1 cellular context compared by ENCODE assay signal in the genomic region with DNA sequence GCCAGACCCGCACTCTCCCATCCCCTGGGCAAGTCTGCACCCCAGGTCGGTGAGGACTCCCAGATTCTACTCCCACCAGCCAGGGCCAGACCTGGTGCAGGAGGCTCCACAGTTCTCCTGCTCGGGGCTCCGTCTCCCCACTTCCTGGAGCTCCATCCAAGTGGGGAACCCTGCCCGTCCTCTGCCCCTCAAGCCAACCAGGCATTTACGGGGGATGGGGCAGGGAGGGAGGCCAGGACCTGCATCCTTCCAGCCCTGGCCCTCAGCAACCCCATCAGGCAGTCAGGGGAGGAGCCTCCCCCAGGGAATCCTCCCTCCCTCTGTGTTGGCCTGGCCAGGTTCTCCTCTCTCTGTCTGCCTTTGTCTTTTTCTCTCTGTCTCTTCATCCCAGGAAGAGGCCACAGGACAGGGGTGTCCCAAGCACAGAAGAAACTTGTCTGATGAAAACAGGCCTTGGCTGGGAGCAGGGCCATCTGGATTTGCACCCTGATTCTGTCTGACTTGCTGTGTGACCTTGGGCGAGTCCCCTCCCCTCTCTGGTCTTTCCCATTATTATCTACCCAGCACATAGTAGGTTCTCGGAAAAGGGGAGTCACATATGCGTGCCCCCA.
A peak's percentile ranks its signal among the peaks of the same experiment; 100 is the strongest.
TF ChIP-seq lines count a peak whose summit lies in the region.

No MANE protein-coding gene starts in this region.

TF ChIP-seq in K562, 482 proteins besides CTCF, POLR2A, EP300 and RAD21 (continued from another document):
- TF ChIP-seq VEZF1 (CRISPR knock-in tag; IDR thresholded peaks at IDR 0.05) (no peak), ZNF75A (CRISPR knock-in tag; IDR thresholded peaks at IDR 0.05) (no peak), ZNF77 (CRISPR knock-in tag; IDR thresholded peaks at IDR 0.05) (no peak), ZNF644 (tag; IDR thresholded peaks at IDR 0.05; ENCODE audit: low read depth) (no peak), ARHGAP35 (IDR thresholded peaks at IDR 0.05; ENCODE audit: partially characterized antibody) (no peak), ZNF699 (CRISPR knock-in tag; IDR thresholded peaks at IDR 0.05; ENCODE audit: insufficient replicate concordance) (no peak), EGR1 (conservative IDR thresholded peaks at IDR 0.05) (no peak), ZNF174 (CRISPR knock-in tag; IDR thresholded peaks at IDR 0.05) (no peak), ZNF586 (CRISPR knock-in tag; conservative IDR thresholded peaks at IDR 0.05) (no peak), SMARCA5 (IDR thresholded peaks at IDR 0.05) (peak; percentile 36; the same call in 1 of the 2 replicates), DACH1 (IDR thresholded peaks at IDR 0.05; ENCODE audit: partially characterized antibody) (no peak), SMAD3 (CRISPR knock-in tag; conservative IDR thresholded peaks at IDR 0.05) (no peak), MCM2 (IDR thresholded peaks at IDR 0.05; ENCODE audit: low read depth) (no peak), PPARD (CRISPR knock-in tag; IDR thresholded peaks at IDR 0.05) (no peak), ZNF124 (CRISPR knock-in tag; IDR thresholded peaks at IDR 0.05) (no peak), FOS (IDR thresholded peaks at IDR 0.05; ENCODE audit: extremely low read depth, insufficient read length) (no peak), HLTF (IDR thresholded peaks at IDR 0.05) (no peak), SNRNP70 (optimal IDR thresholded peaks at IDR 0.05; ENCODE audit: low read depth, low read length) (no peak), RCOR1 (IDR thresholded peaks at IDR 0.05; ENCODE audit: borderline replicate concordance in 1 of 2, low read depth in 2 of 2, low read length in 2 of 2) (peak in 1 of 2 experiments; percentile 64; a peak in 2 of 4 replicates), PRPF4 (IDR thresholded peaks at IDR 0.05; ENCODE audit: insufficient read depth, low read depth, low read length, poor library complexity, severe bottlenecking) (no peak), POLR2AphosphoS5 (IDR thresholded peaks at IDR 0.05; ENCODE audit: control insufficient read depth, insufficient read depth, low read depth, low read length) (no peak)
- TF ChIP-seq, protein P1, sequence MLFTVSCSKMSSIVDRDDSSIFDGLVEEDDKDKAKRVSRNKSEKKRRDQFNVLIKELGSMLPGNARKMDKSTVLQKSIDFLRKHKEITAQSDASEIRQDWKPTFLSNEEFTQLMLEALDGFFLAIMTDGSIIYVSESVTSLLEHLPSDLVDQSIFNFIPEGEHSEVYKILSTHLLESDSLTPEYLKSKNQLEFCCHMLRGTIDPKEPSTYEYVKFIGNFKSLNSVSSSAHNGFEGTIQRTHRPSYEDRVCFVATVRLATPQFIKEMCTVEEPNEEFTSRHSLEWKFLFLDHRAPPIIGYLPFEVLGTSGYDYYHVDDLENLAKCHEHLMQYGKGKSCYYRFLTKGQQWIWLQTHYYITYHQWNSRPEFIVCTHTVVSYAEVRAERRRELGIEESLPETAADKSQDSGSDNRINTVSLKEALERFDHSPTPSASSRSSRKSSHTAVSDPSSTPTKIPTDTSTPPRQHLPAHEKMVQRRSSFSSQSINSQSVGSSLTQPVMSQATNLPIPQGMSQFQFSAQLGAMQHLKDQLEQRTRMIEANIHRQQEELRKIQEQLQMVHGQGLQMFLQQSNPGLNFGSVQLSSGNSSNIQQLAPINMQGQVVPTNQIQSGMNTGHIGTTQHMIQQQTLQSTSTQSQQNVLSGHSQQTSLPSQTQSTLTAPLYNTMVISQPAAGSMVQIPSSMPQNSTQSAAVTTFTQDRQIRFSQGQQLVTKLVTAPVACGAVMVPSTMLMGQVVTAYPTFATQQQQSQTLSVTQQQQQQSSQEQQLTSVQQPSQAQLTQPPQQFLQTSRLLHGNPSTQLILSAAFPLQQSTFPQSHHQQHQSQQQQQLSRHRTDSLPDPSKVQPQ (CRISPR knock-in tag; IDR thresholded peaks at IDR 0.05; ENCODE audit: borderline replicate concordance): no peak
- TF ChIP-seq, protein P2, sequence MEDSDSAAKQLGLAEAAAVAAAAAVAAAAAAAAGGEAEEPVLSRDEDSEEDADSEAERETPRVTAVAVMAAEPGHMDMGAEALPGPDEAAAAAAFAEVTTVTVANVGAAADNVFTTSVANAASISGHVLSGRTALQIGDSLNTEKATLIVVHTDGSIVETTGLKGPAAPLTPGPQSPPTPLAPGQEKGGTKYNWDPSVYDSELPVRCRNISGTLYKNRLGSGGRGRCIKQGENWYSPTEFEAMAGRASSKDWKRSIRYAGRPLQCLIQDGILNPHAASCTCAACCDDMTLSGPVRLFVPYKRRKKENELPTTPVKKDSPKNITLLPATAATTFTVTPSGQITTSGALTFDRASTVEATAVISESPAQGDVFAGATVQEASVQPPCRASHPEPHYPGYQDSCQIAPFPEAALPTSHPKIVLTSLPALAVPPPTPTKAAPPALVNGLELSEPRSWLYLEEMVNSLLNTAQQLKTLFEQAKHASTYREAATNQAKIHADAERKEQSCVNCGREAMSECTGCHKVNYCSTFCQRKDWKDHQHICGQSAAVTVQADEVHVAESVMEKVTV (CRISPR knock-in tag; IDR thresholded peaks at IDR 0.05): no peak
